15 cellular contexts compared by ENCODE assay signal in genomic region chr1:185512442-185512841, GRCh38.
DNase-seq lines count a peak whose midpoint lies in the region; ATAC-seq, FAIRE-seq and TF ChIP-seq lines count a peak whose summit lies in the region.
"Had no signal": no experiment of that assay in that cellular context is flagged by ENCODE, and none has a peak within 500 bp of the region (broad histone marks: within the 10 kb centered on the region; RNA-seq: fewer than 3 reads in every experiment).

No MANE protein-coding gene starts in this region.

- dilution Hi-C loops in IMR-90 (cut with HindIII; ENCODE audit: low sequenced_read_pairs, unreplicated experiment), result no loop called here

- H3K27me3 ChIP-seq in IMR-90 (ENCODE audit: control insufficient read depth, insufficient read depth, low read length), result no peaks in the 10 kb centered on the region

- in situ Hi-C loops in IMR-90 (cut with MboI; ENCODE audit: low sequenced_read_pairs), result no loop called here

- H3K9ac ChIP-seq in IMR-90 (ENCODE audit: low read depth, low read length), result no peak overlapping the region

- no peaks in the 10 kb centered on the region for H3K9me1 ChIP-seq in IMR-90 (ENCODE audit: insufficient read depth, low read length)

- no peak for TF ChIP-seq POLR2A in IMR-90 (IDR thresholded peaks at IDR 0.05; ENCODE audit: low read depth, low read length)

- H3K4me1 ChIP-seq in IMR-90 (ENCODE audit: control insufficient read depth, insufficient read depth, low read length) (no peaks in the 10 kb centered on the region), mucosa of descending colon (ENCODE audit: low read depth) (no peaks in the 10 kb centered on the region)
- H3K4me1 ChIP-seq: A549 had no signal

- TF ChIP-seq CTCF in D721Med (IDR thresholded peaks at IDR 0.05; ENCODE audit: insufficient read depth, missing control alignments) (no peak), IMR-90 (conservative IDR thresholded peaks at IDR 0.05; ENCODE audit: low read depth, low read length) (no peak), mucosa of descending colon (IDR thresholded peaks at IDR 0.05) (no peak)

- peak overlapping the region; percentile 60 for H3K27ac Mint-ChIP-seq in dendritic cell treated with granulocyte-macrophage colony-stimulating factor and Interleukin-4, amounts not matched to agents 40 ng/mL and 50 ng/mL, for 4 days
- H3K27ac Mint-ChIP-seq: GM23338 had no signal

- no peak overlapping the region for H2BK120ac ChIP-seq in IMR-90 (ENCODE audit: low read depth, low read length)

- H4K91ac ChIP-seq in IMR-90 (ENCODE audit: insufficient read depth, low read depth, low read length), result no peak overlapping the region

- no peak overlapping the region for H2AK5ac ChIP-seq in IMR-90 (ENCODE audit: low read depth, low read length)

- no peak overlapping the region for H2BK5ac ChIP-seq in IMR-90 (ENCODE audit: low read depth, low read length, poor library complexity, severe bottlenecking)

- no peak; the same call in 1 of the 2 replicates for ATAC-seq in IMR-90 (ENCODE audit: low read depth)
- ATAC-seq in mucosa of descending colon, result peak; percentile 61
- ATAC-seq in HG03045 (IDR thresholded peaks at IDR 0.05; ENCODE audit: unreplicated experiment), result no peak
- ATAC-seq: A549, GM12878, GM23338, HepG2 had no signal

- no peak overlapping the region for H3K4me2 ChIP-seq in IMR-90 (ENCODE audit: low read depth, low read length)
- H3K4me2 ChIP-seq: A549, GM23338 had no signal

- peaks cover under 1% of the 10 kb centered on the region; the same call in 1 of the 2 replicates for H3K9me3 ChIP-seq in IMR-90 (ENCODE audit: control insufficient read depth, insufficient read depth, low read length)
- peaks cover 2% of the 10 kb centered on the region for H3K9me3 ChIP-seq in mucosa of descending colon

- H3K9me3 Mint-ChIP-seq in dendritic cell treated with granulocyte-macrophage colony-stimulating factor and Interleukin-4, amounts not matched to agents 40 ng/mL and 50 ng/mL, for 4 days, result peaks cover 18% of the 10 kb centered on the region

- peaks cover 5% of the 10 kb centered on the region for H3K36me3 Mint-ChIP-seq in dendritic cell treated with granulocyte-macrophage colony-stimulating factor and Interleukin-4, amounts not matched to agents 40 ng/mL and 50 ng/mL, for 4 days (ENCODE audit: low read depth)
- H3K36me3 Mint-ChIP-seq: CD4-positive, CD25-positive, alpha-beta regulatory T cell had no signal

- H3K23ac ChIP-seq in IMR-90 (ENCODE audit: low read depth, low read length), result no peak overlapping the region

- H4K5ac ChIP-seq in IMR-90 (ENCODE audit: low read depth, low read length), result no peak overlapping the region

- no peak overlapping the region for H3K14ac ChIP-seq in IMR-90 (replicated peaks; ENCODE audit: low read depth, low read length)

- H2AK9ac ChIP-seq in IMR-90 (replicated peaks; ENCODE audit: low read depth, low read length, poor library complexity), result no peak overlapping the region

- no peak overlapping the region for H3K18ac ChIP-seq in IMR-90 (ENCODE audit: low read depth, low read length)

- no peak overlapping the region for H3K4me3 Mint-ChIP-seq in dendritic cell treated with granulocyte-macrophage colony-stimulating factor and Interleukin-4, amounts not matched to agents 40 ng/mL and 50 ng/mL, for 4 days
- H3K4me3 Mint-ChIP-seq: GM23338 had no signal

- no peak overlapping the region for H3K4ac ChIP-seq in IMR-90 (ENCODE audit: low read depth, low read length)

- no CpG with 5 or more reads among the region's 4 CpGs for WGBS in IMR-90 (ENCODE audit: extremely low coverage in 2 of 2, insufficient read length in 1 of 2), 2 experiments

- no peak overlapping the region for H2BK15ac ChIP-seq in IMR-90 (ENCODE audit: low read depth, low read length)

- POLR2A ChIA-PET in IMR-90 (lab: Charles Lee; ENCODE audit: unreplicated experiment), result no interaction called here

- no peaks in the 10 kb centered on the region for H4K20me1 ChIP-seq in IMR-90 (ENCODE audit: insufficient read depth, low read length)

- CTCF ChIA-PET in IMR-90 (lab: Yijun Ruan, JAX), result no interaction called here

- no peak overlapping the region for H4K8ac ChIP-seq in IMR-90 (ENCODE audit: low read depth in 2 of 2, low read length in 2 of 2)

- H3K4me3 ChIP-seq in IMR-90 (ENCODE audit: insufficient read depth, low read depth, low read length) (no peak overlapping the region), mucosa of descending colon (no peak overlapping the region)
- H3K4me3 ChIP-seq: A549, GM12878, GM23338 had no signal

- H3K36me3 ChIP-seq in IMR-90 (ENCODE audit: control insufficient read depth, insufficient read depth, low read length), result no peaks in the 10 kb centered on the region
- no peaks in the 10 kb centered on the region for H3K36me3 ChIP-seq in mucosa of descending colon (ENCODE audit: low read depth)

- intact Hi-C loops in IMR-90 (cut with micrococcal nuclease), result no loop called here
- intact Hi-C loops in dendritic cell treated with granulocyte-macrophage colony-stimulating factor and Interleukin-4, amounts not matched to agents 40 ng/mL and 50 ng/mL, for 4 days (cut with micrococcal nuclease), result no loop called here
- intact Hi-C loops in mucosa of descending colon (cut with DNase I, micrococcal nuclease), result no loop called here

- H2AFZ ChIP-seq in IMR-90 (replicated peaks; ENCODE audit: low read length, poor library complexity), result no peak overlapping the region
- H2AFZ ChIP-seq: GM23338 had no signal

- H3K56ac ChIP-seq in IMR-90 (ENCODE audit: extremely low read depth, insufficient read depth, low read length), result no peak overlapping the region

- no peaks in the 10 kb centered on the region for H3K27me3 Mint-ChIP-seq in dendritic cell treated with granulocyte-macrophage colony-stimulating factor and Interleukin-4, amounts not matched to agents 40 ng/mL and 50 ng/mL, for 4 days
- H3K27me3 Mint-ChIP-seq: CD4-positive, CD25-positive, alpha-beta regulatory T cell had no signal

- peaks cover 20% of the 10 kb centered on the region for H3K4me1 Mint-ChIP-seq in dendritic cell treated with granulocyte-macrophage colony-stimulating factor and Interleukin-4, amounts not matched to agents 40 ng/mL and 50 ng/mL, for 4 days (ENCODE audit: low read depth)
- H3K4me1 Mint-ChIP-seq: GM23338 had no signal

- no peak overlapping the region for H2BK20ac ChIP-seq in IMR-90 (ENCODE audit: low read depth, low read length)

- no peak for TF ChIP-seq RAD21 in IMR-90 (IDR thresholded peaks at IDR 0.05; ENCODE audit: low read length)

- H3K79me1 ChIP-seq in IMR-90 (ENCODE audit: low read depth in 1 of 2, low read length in 2 of 2), result no peaks in the 10 kb centered on the region

- peak; percentile 70 for FAIRE-seq in D721Med (lab: Jason Lieb, UNC)
- FAIRE-seq: GM12878, GM18507, HepG2 had no signal

- no TSS peak for BruUV-seq in IMR-90 (replicated peaks; lab: Mats Ljungman, UMichigan)

- H3K27ac ChIP-seq in IMR-90 (ENCODE audit: insufficient read depth, low read length), result no peak overlapping the region
- H3K27ac ChIP-seq: A549 had no signal

- no peak for DNase-seq in D721Med (ENCODE audit: insufficient read length, low spot score)
- DNase-seq in IMR-90, result peak; percentile 29
- no peak for DNase-seq in mucosa of descending colon
- DNase-seq in CD1c-positive myeloid dendritic cell (ENCODE audit: extremely low spot score), result no peak
- no peak for DNase-seq in GDM1 (lab: John Stamatoyannopoulos, UW)
- DNase-seq: CD4-positive, CD25-positive, alpha-beta regulatory T cell; DMS 273 treated with DMSO at 0.1 percent for 48 hours; H7 had no signal

TF ChIP-seq in IMR-90, 13 proteins besides CTCF, POLR2A, EP300 and RAD21:
- no peak for TF ChIP-seq FOS (IDR thresholded peaks at IDR 0.05; ENCODE audit: low read depth, low read length)
- TF ChIP-seq NFE2L2 (IDR thresholded peaks at IDR 0.05; ENCODE audit: low read depth, low read length), result no peak
- no peak for TF ChIP-seq MXI1 (IDR thresholded peaks at IDR 0.05; ENCODE audit: borderline replicate concordance, low read depth, low read length)
- TF ChIP-seq USF2 (IDR thresholded peaks at IDR 0.05; ENCODE audit: low read depth, low read length), result no peak
- TF ChIP-seq MAZ (IDR thresholded peaks at IDR 0.05; ENCODE audit: borderline replicate concordance, low read depth, low read length), result no peak
- no peak for TF ChIP-seq MAFK (IDR thresholded peaks at IDR 0.05; ENCODE audit: low read depth, low read length)
- TF ChIP-seq, protein P1, sequence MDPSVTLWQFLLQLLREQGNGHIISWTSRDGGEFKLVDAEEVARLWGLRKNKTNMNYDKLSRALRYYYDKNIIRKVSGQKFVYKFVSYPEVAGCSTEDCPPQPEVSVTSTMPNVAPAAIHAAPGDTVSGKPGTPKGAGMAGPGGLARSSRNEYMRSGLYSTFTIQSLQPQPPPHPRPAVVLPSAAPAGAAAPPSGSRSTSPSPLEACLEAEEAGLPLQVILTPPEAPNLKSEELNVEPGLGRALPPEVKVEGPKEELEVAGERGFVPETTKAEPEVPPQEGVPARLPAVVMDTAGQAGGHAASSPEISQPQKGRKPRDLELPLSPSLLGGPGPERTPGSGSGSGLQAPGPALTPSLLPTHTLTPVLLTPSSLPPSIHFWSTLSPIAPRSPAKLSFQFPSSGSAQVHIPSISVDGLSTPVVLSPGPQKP (IDR thresholded peaks at IDR 0.05; ENCODE audit: borderline replicate concordance, low read depth, low read length), result no peak
- no peak for TF ChIP-seq CHD1 (IDR thresholded peaks at IDR 0.05; ENCODE audit: low read depth, low read length)
- TF ChIP-seq SMC3 (IDR thresholded peaks at IDR 0.05; ENCODE audit: low read depth, low read length), result no peak
- TF ChIP-seq RCOR1 (IDR thresholded peaks at IDR 0.05; ENCODE audit: insufficient replicate concordance, low read length), result no peak
- TF ChIP-seq RFX5 (IDR thresholded peaks at IDR 0.05; ENCODE audit: low read depth, low read length), result no peak
- TF ChIP-seq CEBPB (IDR thresholded peaks at IDR 0.05; ENCODE audit: low read depth, low read length), result no peak
- no peak for TF ChIP-seq BHLHE40 (IDR thresholded peaks at IDR 0.05; ENCODE audit: low read depth, low read length)
